Comparison of ENCODE assay signal across 8 cellular contexts in the genomic region with DNA sequence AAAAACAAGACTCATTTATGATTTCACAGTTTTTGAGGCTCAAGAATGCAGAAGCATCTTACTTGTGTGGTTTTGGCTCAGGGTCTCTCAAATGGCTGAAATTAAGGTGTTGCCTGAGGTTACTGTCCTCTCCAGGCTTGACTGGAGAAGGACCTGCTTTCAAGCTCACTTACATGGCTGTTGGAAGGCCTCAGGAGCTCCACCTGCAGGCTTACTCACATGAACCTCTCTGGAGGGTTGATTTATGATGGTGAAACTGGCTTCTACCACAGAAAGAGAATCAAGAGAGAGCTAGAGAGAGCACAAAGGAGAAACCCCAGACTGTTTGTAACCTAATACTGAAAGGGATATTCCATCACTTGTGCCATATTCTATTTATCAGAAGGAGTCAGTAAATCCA. TPM values are rescaled to one million over a fixed set of nuclear protein-coding genes. Genes with fewer than 3 reads are reported as not detected.
DNase-seq lines count a peak whose midpoint lies in the region; ATAC-seq and TF ChIP-seq lines count a peak whose summit lies in the region.

No MANE protein-coding gene starts in this region.

- POLR2A ChIA-PET in BJ (lab: Charles Lee), result no interaction called here

- no peaks in the 10 kb centered on the region for H3K4me1 Mint-ChIP-seq in chondrocyte (ENCODE audit: low read depth)

- no peak overlapping the region for H3K4me3 Mint-ChIP-seq in chondrocyte (ENCODE audit: unreplicated experiment)

- H3K9me3 Mint-ChIP-seq in chondrocyte (ENCODE audit: low read depth), result no peaks in the 10 kb centered on the region

- H3K36me3 ChIP-seq in BJ (ENCODE audit: control insufficient read depth, insufficient read depth, low read length), result no peaks in the 10 kb centered on the region

- H3K27ac Mint-ChIP-seq in chondrocyte (ENCODE audit: unreplicated experiment), result no peak overlapping the region

- peak; percentile 62 for ATAC-seq in GM19035 (IDR thresholded peaks at IDR 0.05; ENCODE audit: unreplicated experiment)

- no peak overlapping the region for H3K4me3 ChIP-seq in BJ (ENCODE audit: low read depth, low read length)

- TF ChIP-seq CTCF in BJ (IDR thresholded peaks at IDR 0.05; ENCODE audit: insufficient read depth, low read depth, low read length) (peak; percentile 38), chondrocyte (IDR thresholded peaks at IDR 0.05) (peak; percentile 59)

- H3K27me3 Mint-ChIP-seq in chondrocyte (ENCODE audit: low read depth), result peaks cover 40% of the 10 kb centered on the region

- DNase-seq in BJ (ENCODE audit: low read depth) (no peak), LHCN-M2 (ENCODE audit: low read depth) (peak; percentile 53), chondrocyte (ENCODE audit: low spot score) (no peak), cerebellar nuclear complex (lab: John Stamatoyannopoulos, UW) (no peak), KG1 (lab: John Stamatoyannopoulos, UW) (no peak), AG20443 (ENCODE audit: low spot score) (no peak), HPDE6-E6E7 (ENCODE audit: extremely low spot score) (no peak)

- H3K36me3 Mint-ChIP-seq in chondrocyte (ENCODE audit: low read depth), result peaks cover 1% of the 10 kb centered on the region

- CTCF ChIA-PET in BJ (lab: Yijun Ruan, JAX), result interaction anchor here (0.6 to 1.6 kb wide), 5 partner anchors 9 to 415 kb away, joined by 3 to 5 read pairs (median 4); no protein-coding TSS in a partner anchor

- no peaks in the 10 kb centered on the region for H3K27me3 ChIP-seq in BJ (ENCODE audit: control insufficient read depth, insufficient read depth, low read length)

RNA-seq across cellular contexts. Expression of gene KCNK2, which starts 6.2 kb away (rescaled TPM):
- 23.9 and 29.9 TPM in 2 replicates for polyA plus RNA-seq in BJ (2011; rRNA removed)
- polyA minus RNA-seq in BJ (2011; rRNA and poly(A)+ RNA removed), result 15.3 and 17.8 TPM in 2 replicates
- total RNA-seq in LHCN-M2 (2014; rRNA removed), result 5.6 and 6.8 TPM in 2 replicates
- polyA plus RNA-seq in LHCN-M2 (2012), result 11.3 TPM
- not detected in 3 replicates for total RNA-seq in chondrocyte
